8 cellular contexts compared by ENCODE assay signal in the genomic region with DNA sequence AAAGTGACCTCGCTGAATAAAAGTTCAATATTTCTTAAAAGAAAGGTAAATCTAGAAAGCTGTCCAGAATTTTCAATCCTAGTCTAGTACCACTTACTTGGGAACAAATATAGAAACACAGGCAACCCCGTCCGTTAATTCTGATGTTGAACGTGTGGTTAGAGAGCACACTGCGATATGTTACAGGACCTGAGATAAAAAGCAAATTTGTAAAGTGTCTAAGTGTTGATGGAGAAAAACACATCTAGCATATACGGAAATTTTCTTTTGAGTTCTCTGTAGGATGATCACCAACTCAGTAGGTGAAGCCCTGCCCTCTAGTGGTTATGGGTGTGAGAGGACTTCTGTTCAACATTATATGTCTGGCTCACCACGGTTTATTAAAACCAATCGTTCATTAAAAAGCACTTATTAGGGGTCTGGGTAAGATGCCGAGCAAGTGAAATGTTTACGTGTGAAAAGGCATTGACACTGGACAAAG. TPM values are rescaled to one million over a fixed set of nuclear protein-coding genes. Genes with fewer than 3 reads are reported as not detected.
DNase-seq lines count a peak whose midpoint lies in the region; ATAC-seq and TF ChIP-seq lines count a peak whose summit lies in the region.

No MANE protein-coding gene starts in this region.

- CTCF ChIA-PET in CD8-positive, alpha-beta memory T cell (lab: Charles Lee), result interaction anchor here (0.7 to 3.1 kb wide), 16 partner anchors 8 to 1329 kb away, joined by 3 to 28 read pairs (median 4); partner anchors contain the start of genes ASTE1, NEK11 and NUDT16
- CTCF ChIA-PET in activated CD8-positive, alpha-beta T cell treated with anti-CD3 and anti-CD28 coated beads for 36 hours (lab: Charles Lee), result interaction anchor here (0.7 to 9.2 kb wide), 33 partner anchors 9 to 194 kb away, joined by 3 to 125 read pairs (median 4); partner anchors contain the start of genes ASTE1 and NEK11

- peak; percentile 26 for ATAC-seq in GM19463 (IDR thresholded peaks at IDR 0.05; ENCODE audit: unreplicated experiment)
- ATAC-seq in activated CD8-positive, alpha-beta T cell treated with anti-CD3 and anti-CD28 coated beads for 36 hours, result peak; percentile 57

- DNase-seq in CD8-positive, alpha-beta memory T cell, result peak; percentile 35 to 76 (median 68)
- DNase-seq in HL-60 (ENCODE audit: low read depth in 1 of 2, low spot score in 1 of 2) (peak; percentile 43 to 82), NCI-H774 (lab: John Stamatoyannopoulos, UW) (peak; percentile 69), epidermal melanocyte (ENCODE audit: insufficient read length, low spot score) (peak; percentile 55)
- DNase-seq in activated CD8-positive, alpha-beta T cell treated with anti-CD3 and anti-CD28 coated beads for 36 hours, result peak; percentile 84
- DNase-seq in stimulated activated CD8-positive, alpha-beta memory T cell treated with anti-CD3 and anti-CD28 coated beads, Interleukin-7, amount 100 ng/mL, for 1 hour (ENCODE audit: low read depth in 2 of 2), result peak; percentile 12 to 31

- POLR2A ChIA-PET in CD8-positive, alpha-beta memory T cell (lab: Charles Lee), result interaction anchor here (0.7 to 2.8 kb wide), 5 partner anchors 10 to 489 kb away, joined by 3 to 24 read pairs (median 4); partner anchors contain the start of genes ASTE1, NEK11, NUDT16 and PIK3R4
- POLR2A ChIA-PET in activated CD8-positive, alpha-beta T cell treated with anti-CD3 and anti-CD28 coated beads for 36 hours (lab: Charles Lee), result interaction anchor here (0.8 to 4.8 kb wide), 12 partner anchors 10 to 145 kb away, joined by 3 to 23 read pairs (median 5); partner anchors contain the start of genes ASTE1, NEK11 and PIK3R4

- peaks cover 0 to 19% (median 0%) of the 10 kb centered on the region in 3 donors for H3K36me3 Mint-ChIP-seq in CD8-positive, alpha-beta memory T cell
- H3K36me3 Mint-ChIP-seq in activated CD8-positive, alpha-beta T cell treated with anti-CD3 and anti-CD28 coated beads for 36 hours (ENCODE audit: low read depth), result peaks cover 6% of the 10 kb centered on the region

- no peaks in the 10 kb centered on the region for H3K36me3 ChIP-seq in CD8-positive, alpha-beta memory T cell (ENCODE audit: insufficient read depth, low read length)

- peak; percentile 77 for TF ChIP-seq CTCF in HL-60 (IDR thresholded peaks at IDR 0.05; ENCODE audit: insufficient read depth, low read length)
- peak; percentile 91 for TF ChIP-seq CTCF in activated CD8-positive, alpha-beta T cell treated with anti-CD3 and anti-CD28 coated beads for 36 hours (IDR thresholded peaks at IDR 0.05)

- H3K4me3 Mint-ChIP-seq in CD8-positive, alpha-beta memory T cell, result peak overlapping the region; percentile 96 to 99 (median 98)
- H3K4me3 Mint-ChIP-seq in activated CD8-positive, alpha-beta T cell treated with anti-CD3 and anti-CD28 coated beads for 36 hours, result peak overlapping the region; percentile 97

- peak overlapping the region; percentile 99 to 100 (median 100) for H3K27ac Mint-ChIP-seq in CD8-positive, alpha-beta memory T cell
- peak overlapping the region; percentile 98 for H3K27ac Mint-ChIP-seq in activated CD8-positive, alpha-beta T cell treated with anti-CD3 and anti-CD28 coated beads for 36 hours

- peak overlapping the region; percentile 96 for H3K27ac ChIP-seq in CD8-positive, alpha-beta memory T cell (ENCODE audit: low read depth, low read length)
- H3K27ac ChIP-seq in HL-60 (replicated peaks), result peak overlapping the region; percentile 97

- intact Hi-C loops in activated CD8-positive, alpha-beta T cell treated with anti-CD3 and anti-CD28 coated beads for 36 hours (cut with micrococcal nuclease), result loop anchor here (1.0 kb wide), 1 partner anchor 133 kb away; no protein-coding TSS in a partner anchor

- no peaks in the 10 kb centered on the region for H3K27me3 ChIP-seq in CD8-positive, alpha-beta memory T cell (ENCODE audit: insufficient read depth, low read length, poor library complexity, severe bottlenecking)
- no peaks in the 10 kb centered on the region for H3K27me3 ChIP-seq in HL-60 (ENCODE audit: insufficient read depth, poor library complexity, severe bottlenecking)
- H3K27me3 ChIP-seq in mononuclear cell (ENCODE audit: insufficient read depth, low read length), result no peaks in the 10 kb centered on the region

- no peaks in the 10 kb centered on the region for H3K27me3 Mint-ChIP-seq in CD8-positive, alpha-beta memory T cell
- no peaks in the 10 kb centered on the region for H3K27me3 Mint-ChIP-seq in activated CD8-positive, alpha-beta T cell treated with anti-CD3 and anti-CD28 coated beads for 36 hours

- peaks cover 36 to 43% (median 37%) of the 10 kb centered on the region in 3 donors for H3K4me1 Mint-ChIP-seq in CD8-positive, alpha-beta memory T cell
- H3K4me1 Mint-ChIP-seq in activated CD8-positive, alpha-beta T cell treated with anti-CD3 and anti-CD28 coated beads for 36 hours (ENCODE audit: low read depth), result peaks cover 32% of the 10 kb centered on the region

- peaks cover 0 to 2% (median 0%) of the 10 kb centered on the region in 5 donors for H3K9me3 Mint-ChIP-seq in CD8-positive, alpha-beta memory T cell
- H3K9me3 Mint-ChIP-seq in activated CD8-positive, alpha-beta T cell treated with anti-CD3 and anti-CD28 coated beads for 36 hours, result no peaks in the 10 kb centered on the region

- peaks cover 26% of the 10 kb centered on the region for H3K4me1 ChIP-seq in CD8-positive, alpha-beta memory T cell (ENCODE audit: insufficient read depth, low read length)
- peaks cover 11% of the 10 kb centered on the region for H3K4me1 ChIP-seq in mononuclear cell (ENCODE audit: insufficient read depth, low read length)

- no peaks in the 10 kb centered on the region for H3K9me3 ChIP-seq in CD8-positive, alpha-beta memory T cell (ENCODE audit: low read length)
- no peaks in the 10 kb centered on the region for H3K9me3 ChIP-seq in mononuclear cell (ENCODE audit: low read depth, low read length)

- H3K4me3 ChIP-seq in CD8-positive, alpha-beta memory T cell (ENCODE audit: low read length), result peak overlapping the region; percentile 71
- H3K4me3 ChIP-seq in HL-60 (replicated peaks; ENCODE audit: insufficient read depth, low read length), result peak overlapping the region; percentile 95
- peak overlapping the region; percentile 80 for H3K4me3 ChIP-seq in mononuclear cell (ENCODE audit: low read length)

RNA-seq across cellular contexts. Expression of gene ATP2C1, which starts 1.1 kb away (rescaled TPM):
- 10 to 100 TPM; 68.4 to 71.7 TPM for total RNA-seq in CD8-positive, alpha-beta memory T cell
- 15.0 TPM for polyA plus RNA-seq in CD8-positive, alpha-beta memory T cell
- 10 to 100 TPM; 46.4 to 46.8 TPM for total RNA-seq in activated CD8-positive, alpha-beta T cell treated with anti-CD3 and anti-CD28 coated beads for 36 hours
- 46.8 TPM for total RNA-seq in mononuclear cell

Comparison
In these comparisons a context has a peak if more than half of its experiments do, and no peak if none do; other contexts are left out.
1. Peak in every context shown above with its lines: DNase-seq, ATAC-seq, H3K4me3 ChIP-seq and H3K27ac ChIP-seq.
2. DNase-seq: peak in every context shown above with its lines; median percentile 84 in activated CD8-positive, alpha-beta T cell treated with anti-CD3 and anti-CD28 coated beads for 36 hours; 69 in NCI-H774; 68 in CD8-positive, alpha-beta memory T cell; 62 in HL-60; 55 in epidermal melanocyte; 22 in stimulated activated CD8-positive, alpha-beta memory T cell treated with anti-CD3 and anti-CD28 coated beads, Interleukin-7, amount 100 ng/mL, for 1 hour.